In genomic region chr16:5097066-5097469, GRCh38 we compare ENCODE assay signal across 8 cellular contexts. TPM values are rescaled to one million over a fixed set of nuclear protein-coding genes. Genes with fewer than 3 reads are reported as not detected.
DNase-seq lines count a peak whose midpoint lies in the region; ATAC-seq, FAIRE-seq and TF ChIP-seq lines count a peak whose summit lies in the region.
"Not testable (repeated sequence)": the region's sequence is repeated elsewhere in the genome, so short reads cannot be mapped to it uniquely, and the experiment has no call there.

No MANE protein-coding gene starts in this region.

- not testable (repeated sequence) for TF ChIP-seq POLR2A in GM12878 (IDR thresholded peaks at IDR 0.05; ENCODE audit: low read depth, low read length); gastroesophageal sphincter (IDR thresholded peaks at IDR 0.05)

- H2AFZ ChIP-seq in OCI-LY3 (ENCODE audit: low read depth, low read length) = 0 out of 2 replicates have a peak overlapping the region, but pooled peaks have one; percentile 54
- peak overlapping the region; percentile 64 for H2AFZ ChIP-seq in GM12878 (ENCODE audit: control insufficient read depth, low read depth, low read length)

- TSS peak; percentile 88 for BruUV-seq in GM12878 (replicated peaks; lab: Mats Ljungman, UMichigan)

- under 1% methylated on average over 23 of the region's 23 CpGs for WGBS in GM12878 (ENCODE audit: insufficient coverage, insufficient replicate concordance, low lambda C conversion rate, missing lambda C conversion rate)
- WGBS in gastroesophageal sphincter (ENCODE audit: low coverage in 1 of 2), 2 donors = 0% methylated on average over 4 of the region's 23 CpGs; no CpG with 5 or more reads in 1 of the 2 donors

- TF ChIP-seq RAD21 in GM12878 (IDR thresholded peaks at IDR 0.05; ENCODE audit: insufficient read depth, low read depth, low read length) = not testable (repeated sequence)

- intact Hi-C loops in GM12878 (cut with micrococcal nuclease; ENCODE audit: unreplicated experiment) = loop anchor here (10.0 kb wide), 3 partner anchors 58 to 252 kb away; partner anchors contain the start of genes GLYR1 and UBN1

- not testable (repeated sequence) for TF ChIP-seq EP300 in GM12878 (IDR thresholded peaks at IDR 0.05; ENCODE audit: borderline replicate concordance in 1 of 2, control insufficient read depth in 1 of 2, low read depth in 2 of 2, low read length in 2 of 2); gastroesophageal sphincter (IDR thresholded peaks at IDR 0.05)

- SMC1A ChIA-PET in GM12878 (lab: Charles Lee; ENCODE audit: uncharacterized antibody, unreplicated experiment) = not testable (repeated sequence)

- H3K4me2 ChIP-seq in OCI-LY3 (ENCODE audit: low read length) = peak overlapping the region; percentile 64
- peak overlapping the region; percentile 62 for H3K4me2 ChIP-seq in GM12878 (ENCODE audit: control insufficient read depth, insufficient read depth)

- peak; percentile 28 for DNase-seq in ACHN
- DNase-seq in activated CD4-positive, alpha-beta T cell treated with anti-CD3 and anti-CD28 coated beads, Interleukin-2, amount 50 U/mL, for 24 hours (ENCODE audit: low read depth in 1 of 2, low spot score in 1 of 2) = peak; percentile 18 to 19
- DNase-seq in GM12878 (ENCODE audit: low read depth, low spot score) = not testable (repeated sequence)
- DNase-seq in stimulated activated CD4-positive, alpha-beta T cell treated with anti-CD3 and anti-CD28 coated beads, Interleukin-15, amount 100 ng/mL, for 24 hours = peak; percentile 54

- RAD21 ChIA-PET in GM12878 (lab: Charles Lee; ENCODE audit: unreplicated experiment) = not testable (repeated sequence)

- not testable (repeated sequence) for ATAC-seq in GM12878, gastroesophageal sphincter

- H4K20me1 ChIP-seq in OCI-LY3 (ENCODE audit: insufficient read depth, low read length); GM12878 (ENCODE audit: control insufficient read depth, insufficient read depth): not testable (repeated sequence)

- not testable (repeated sequence) for H3K27me3 ChIP-seq in OCI-LY3 (ENCODE audit: low read depth, low read length); GM12878 (replicated peaks in 1 of 2; ENCODE audit: control insufficient read depth in 2 of 2, insufficient read depth in 2 of 2, low read length in 1 of 2); gastroesophageal sphincter; mucosa of rectum (ENCODE audit: control insufficient read depth in 2 of 2, insufficient read depth in 2 of 2, low read length in 2 of 2)

- H3K4me3 ChIP-seq in HEK293 (ENCODE audit: low read depth, low read length) (peak overlapping the region; percentile 63), OCI-LY3 (ENCODE audit: low read length) (peak overlapping the region; percentile 94), GM12878 (peak overlapping the region; percentile 73), gastroesophageal sphincter (peak overlapping the region; percentile 69 to 86), mucosa of rectum (ENCODE audit: low read length in 2 of 2) (peak overlapping the region; percentile 60 to 65)

- H3K27ac ChIP-seq in HEK293 (ENCODE audit: extremely low read depth, low read depth, low read length) = peak overlapping the region; percentile 70; the same call in 1 of the 2 replicates
- H3K27ac ChIP-seq in OCI-LY3 (ENCODE audit: low read length) = peak overlapping the region; percentile 30
- H3K27ac ChIP-seq in GM12878 (ENCODE audit: control insufficient read depth, insufficient read depth) = peak overlapping the region; percentile 48
- peak overlapping the region; percentile 16 to 91 (median 89) for H3K27ac ChIP-seq in gastroesophageal sphincter
- H3K27ac ChIP-seq in mucosa of rectum (ENCODE audit: low read depth in 2 of 2, low read length in 2 of 2) = peak overlapping the region in 1 of 2 donors; percentile 65

- TF ChIP-seq CTCF in HEK293 (tag by site-specific recombination; IDR thresholded peaks at IDR 0.05); OCI-LY3 (IDR thresholded peaks at IDR 0.05; ENCODE audit: low read depth, low read length); GM12878 (IDR thresholded peaks at IDR 0.05 in 2 of 3, conservative IDR thresholded peaks at IDR 0.05 in 1 of 3; ENCODE audit: control insufficient read depth in 2 of 3, extremely low read depth in 1 of 3, insufficient read depth in 1 of 3, low read depth in 3 of 3, low read length in 3 of 3); gastroesophageal sphincter (IDR thresholded peaks at IDR 0.05): not testable (repeated sequence)

- H3K4me1 ChIP-seq in HEK293 (ENCODE audit: control insufficient read depth, insufficient read depth, low read length); OCI-LY3 (ENCODE audit: low read length); GM12878 (ENCODE audit: control insufficient read depth, insufficient read depth, low read length); mucosa of rectum (ENCODE audit: control insufficient read depth in 2 of 2, insufficient read depth in 2 of 2, low read length in 2 of 2): not testable (repeated sequence)
- peaks cover 0 to 19% (median 0%) of the 10 kb centered on the region in 3 donors for H3K4me1 ChIP-seq in gastroesophageal sphincter

- H3K9ac ChIP-seq in OCI-LY3 (ENCODE audit: low read length) (peak overlapping the region; percentile 80), GM12878 (ENCODE audit: control insufficient read depth, insufficient read depth, low read length) (peak overlapping the region; percentile 60), mucosa of rectum (ENCODE audit: low read depth in 1 of 2, low read length in 2 of 2) (peak overlapping the region; percentile 52 to 73)

- CTCF ChIA-PET in HEK293 (lab: Yijun Ruan, JAX) = interaction anchor here (0.6 kb wide), 1 partner anchor 41 kb away, joined by 3 read pairs; no protein-coding TSS in a partner anchor
- CTCF ChIA-PET in GM12878 (lab: Yijun Ruan, JAX) = not testable (repeated sequence)

- POLR2A ChIA-PET in HEK293 (lab: Yijun Ruan, JAX); GM12878 (lab: Charles Lee): not testable (repeated sequence)

- not testable (repeated sequence) for H3K79me2 ChIP-seq in OCI-LY3 (ENCODE audit: low read length); GM12878 (ENCODE audit: control insufficient read depth, insufficient read depth, low read length)

- not testable (repeated sequence) for H3K9me3 ChIP-seq in HEK293 (ENCODE audit: control insufficient read depth, insufficient read depth, low read depth, low read length); OCI-LY3 (ENCODE audit: insufficient read depth, low read length); GM12878 (replicated peaks; ENCODE audit: control insufficient read depth, insufficient read depth, low read length); gastroesophageal sphincter; mucosa of rectum (ENCODE audit: control insufficient read depth in 2 of 2, low read length in 2 of 2)

- not testable (repeated sequence) for FAIRE-seq in GM12878 (lab: Jason Lieb, UNC)

- not testable (repeated sequence) for H3K36me3 ChIP-seq in HEK293 (ENCODE audit: control insufficient read depth in 2 of 2, insufficient read depth in 1 of 2, low read length in 2 of 2); OCI-LY3 (replicated peaks; ENCODE audit: low read depth, low read length); GM12878 (ENCODE audit: control insufficient read depth in 2 of 2, insufficient read depth in 2 of 2, low read length in 1 of 2); gastroesophageal sphincter; mucosa of rectum (ENCODE audit: control insufficient read depth in 2 of 2, insufficient read depth in 2 of 2, low read length in 2 of 2)

- in situ Hi-C loops in ACHN (cut with HindIII; ENCODE audit: low pct_ligation_motif_present, low pct_unique_long_range_greater_than_20kb, low sequenced_read_pairs); GM12878 (cut with MboI): not testable (repeated sequence)

RNA-seq across cellular contexts. Expression of gene EEF2KMT, which starts 0.5 kb away (rescaled TPM):
- total RNA-seq in GM12878 (2013; cell fraction: nucleolus; rRNA removed) = 7.9 and 8.5 TPM in 2 replicates
- 19.0 and 21.0 TPM in 2 replicates for total RNA-seq in GM12878 (2014; rRNA removed)
- 8.6 and 9.5 TPM in 2 replicates for total RNA-seq in GM12878 (2014; rRNA removed; fragmentation: Illumina TruSeq; extraction: Trizol)
- total RNA-seq in GM12878 (2021) = 17.5 and 19.0 TPM in 2 replicates
- 2.8 TPM for polyA plus RNA-seq in GM12878 (2011; ENCODE audit: low read depth)
- 4.9 and 8.6 TPM in 2 replicates for polyA plus RNA-seq in GM12878 (2011; rRNA removed)
- polyA plus RNA-seq in GM12878 (2011; cell fraction: cytosol; rRNA removed) = 10.6 and 16.4 TPM in 2 replicates
- polyA plus RNA-seq in GM12878 (2011; cell fraction: nucleus; rRNA removed) = 17.8 and 24.9 TPM in 2 replicates
- 6.3 and 6.7 TPM in 2 replicates for polyA plus RNA-seq in GM12878 (2012)
- polyA plus RNA-seq in GM12878 (2014; fragmentation: Illumina TruSeq; extraction: Trizol) = 5.0 and 9.5 TPM in 2 replicates
- polyA plus RNA-seq in GM12878 (2014; fragmentation: Nextera tagmentation; extraction: Ambion mirVana) = 1 to 10 TPM; 3.8 to 4.8 TPM
- polyA plus RNA-seq in GM12878 (2014; rRNA removed) = 17.5 and 21.1 TPM in 2 replicates
- 10 to 100 TPM; 26.0 to 28.1 TPM for polyA plus RNA-seq in GM12878 (2016; fragmentation: Nextera tagmentation; extraction: Ambion mirVana)
- polyA minus RNA-seq in GM12878 (2011; rRNA and poly(A)+ RNA removed) = 5.3 and 9.3 TPM in 2 replicates
- polyA minus RNA-seq in GM12878 (2011; cell fraction: cytosol; rRNA and poly(A)+ RNA removed) = 5.1 and 6.4 TPM in 2 replicates
- 5.3 and 11.1 TPM in 2 replicates for polyA minus RNA-seq in GM12878 (2011; cell fraction: nucleus; rRNA and poly(A)+ RNA removed)
- total RNA-seq in gastroesophageal sphincter = 10 to 100 TPM in 2 of 4 donors, 1 to 10 TPM in 2; 5.9 to 16.0 (median 9.1) TPM

RNA-seq across cellular contexts. Expression of gene ALG1, which starts 25.4 kb away (rescaled TPM):
- total RNA-seq in GM12878 (2013; cell fraction: nucleolus; rRNA removed) = 20.2 and 22.1 TPM in 2 replicates
- total RNA-seq in GM12878 (2014; rRNA removed) (30.9 and 32.6 TPM in 2 replicates), GM12878 (2014; rRNA removed; fragmentation: Illumina TruSeq; extraction: Trizol) (14.1 and 16.5 TPM in 2 replicates), GM12878 (2021) (26.2 and 26.9 TPM in 2 replicates), gastroesophageal sphincter (10 to 100 TPM in 3 of 4 donors, 1 to 10 TPM in 1; 6.4 to 16.8 (median 12.9) TPM)
- polyA plus RNA-seq in GM12878 (2011; ENCODE audit: low read depth) = 6.4 TPM
- polyA plus RNA-seq in GM12878 (2011; rRNA removed) (15.9 and 19.1 TPM in 2 replicates), GM12878 (2014; fragmentation: Illumina TruSeq; extraction: Trizol) (17.9 and 21.4 TPM in 2 replicates), GM12878 (2014; fragmentation: Nextera tagmentation; extraction: Ambion mirVana) (1 to 10 TPM; 1.5 to 5.2 TPM), GM12878 (2014; rRNA removed) (23.4 and 26.9 TPM in 2 replicates), GM12878 (2016; fragmentation: Nextera tagmentation; extraction: Ambion mirVana) (10 to 100 TPM; 41.3 to 43.2 TPM)
- 24.3 and 29.4 TPM in 2 replicates for polyA plus RNA-seq in GM12878 (2011; cell fraction: cytosol; rRNA removed)
- polyA plus RNA-seq in GM12878 (2011; cell fraction: nucleus; rRNA removed) = 17.5 and 20.2 TPM in 2 replicates
- polyA plus RNA-seq in GM12878 (2012) = 11.5 and 15.2 TPM in 2 replicates
- polyA minus RNA-seq in GM12878 (2011; rRNA and poly(A)+ RNA removed) = 28.7 and 32.7 TPM in 2 replicates
- 4.7 and 8.3 TPM in 2 replicates for polyA minus RNA-seq in GM12878 (2011; cell fraction: cytosol; rRNA and poly(A)+ RNA removed)
- 10.4 and 20.3 TPM in 2 replicates for polyA minus RNA-seq in GM12878 (2011; cell fraction: nucleus; rRNA and poly(A)+ RNA removed)

RNA-seq across cellular contexts. Expression of gene C16orf89, which starts 31.3 kb away (rescaled TPM):
- total RNA-seq in GM12878 (2013; cell fraction: nucleolus; rRNA removed) = not detected in 2 replicates
- total RNA-seq in GM12878 (2014; rRNA removed) (not detected in 2 replicates), GM12878 (2014; rRNA removed; fragmentation: Illumina TruSeq; extraction: Trizol) (not detected in 2 replicates), GM12878 (2021) (not detected in 2 replicates), gastroesophageal sphincter (10 to 100 TPM in 2 of 4 donors, 1 to 10 TPM in 1, under 1 TPM in 1; 0.62 to 21.0 (median 7.7) TPM)
- not detected for polyA plus RNA-seq in GM12878 (2011; ENCODE audit: low read depth)
- polyA plus RNA-seq in GM12878 (2011; rRNA removed) (0.17 TPM in 1 of 2 replicates, not detected in the other), GM12878 (2014; fragmentation: Illumina TruSeq; extraction: Trizol) (not detected in 2 replicates), GM12878 (2014; fragmentation: Nextera tagmentation; extraction: Ambion mirVana) (not detected), GM12878 (2014; rRNA removed) (not detected in 2 replicates), GM12878 (2016; fragmentation: Nextera tagmentation; extraction: Ambion mirVana) (not detected)
- 0.03 TPM in 1 of 2 replicates, not detected in the other for polyA plus RNA-seq in GM12878 (2011; cell fraction: cytosol; rRNA removed)
- not detected in 2 replicates for polyA plus RNA-seq in GM12878 (2011; cell fraction: nucleus; rRNA removed)
- 0.22 TPM in 1 of 2 replicates, not detected in the other for polyA plus RNA-seq in GM12878 (2012)
- 0.46 TPM in 1 of 2 replicates, not detected in the other for polyA minus RNA-seq in GM12878 (2011; rRNA and poly(A)+ RNA removed)
- polyA minus RNA-seq in GM12878 (2011; cell fraction: cytosol; rRNA and poly(A)+ RNA removed) = not detected in 2 replicates
- not detected in 2 replicates for polyA minus RNA-seq in GM12878 (2011; cell fraction: nucleus; rRNA and poly(A)+ RNA removed)
